ENCODE assay signal across 9 cellular contexts in the genomic region with DNA sequence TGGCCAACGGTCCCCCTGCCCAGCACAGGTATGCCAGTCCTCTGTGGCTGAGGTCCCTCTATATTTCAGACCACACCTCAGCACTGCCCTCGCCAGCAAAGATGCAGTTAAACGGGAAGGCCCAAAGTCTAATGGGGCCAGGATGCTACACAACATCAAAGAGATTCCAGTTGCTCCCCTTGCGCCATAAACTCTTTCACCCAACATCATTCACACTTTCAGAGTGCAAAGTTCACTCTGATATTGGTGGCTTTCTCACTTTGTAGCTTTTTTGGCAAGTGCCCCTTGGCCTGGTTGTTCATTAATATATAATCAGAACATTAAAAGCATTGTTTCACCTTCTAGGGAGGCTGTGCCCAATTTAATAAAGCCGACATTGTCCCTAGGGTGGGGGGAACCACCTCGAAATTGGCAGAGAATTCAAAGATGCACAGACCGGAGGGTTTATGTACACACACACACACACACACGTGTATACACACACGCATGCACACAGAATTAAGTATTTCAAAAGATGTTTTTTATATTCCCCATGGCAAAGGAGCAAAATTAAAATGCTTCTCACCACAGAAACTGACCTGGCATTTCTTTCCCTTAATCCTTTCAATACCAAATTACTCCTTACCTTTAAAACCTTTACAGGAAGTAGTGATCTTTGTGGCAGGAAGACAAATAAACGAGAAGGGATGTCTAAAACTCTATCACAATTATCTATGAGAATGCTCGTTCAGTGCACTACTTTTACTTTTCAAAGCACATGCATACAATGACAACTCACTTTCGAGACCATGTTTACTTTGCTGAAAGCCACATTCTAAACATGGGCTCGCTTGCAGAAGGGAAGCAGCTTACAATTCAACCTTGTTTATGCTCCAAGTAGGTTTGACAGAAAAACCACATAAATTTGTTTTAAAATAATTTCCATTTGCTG. TPM values are rescaled to one million over a fixed set of nuclear protein-coding genes. Genes with fewer than 3 reads are reported as not detected.
DNase-seq lines count a peak whose midpoint lies in the region; ATAC-seq lines count a peak whose summit lies in the region.
"Had no signal": no experiment of that assay in that cellular context is flagged by ENCODE, and none has a peak within 500 bp of the region (broad histone marks: within the 10 kb centered on the region; RNA-seq: fewer than 3 reads in every experiment).

No MANE protein-coding gene starts in this region.

- H3K4me1 ChIP-seq in duodenal mucosa (ENCODE audit: control insufficient read depth in 1 of 2, insufficient read depth in 2 of 2, low read length in 2 of 2) (peaks cover 80 to 94% of the 10 kb centered on the region in 2 donors), skeletal muscle tissue (ENCODE audit: control insufficient read depth in 3 of 3, insufficient read depth in 3 of 3, low read length in 3 of 3) (peaks cover 66 to 87% (median 73%) of the 10 kb centered on the region in 3 donors), SJCRH30 (no peaks in the 10 kb centered on the region)

- H3K27me3 ChIP-seq in duodenal mucosa (ENCODE audit: control insufficient read depth in 1 of 2, insufficient read depth in 2 of 2, low read length in 2 of 2) (no peaks in the 10 kb centered on the region), skeletal muscle tissue (ENCODE audit: control insufficient read depth in 3 of 3, insufficient read depth in 3 of 3, low read length in 3 of 3) (no peaks in the 10 kb centered on the region), H7 (ENCODE audit: control insufficient read depth, insufficient read depth, low read length) (no peaks in the 10 kb centered on the region), SJCRH30 (no peaks in the 10 kb centered on the region)

- no peaks in the 10 kb centered on the region for H3K36me3 ChIP-seq in duodenal mucosa (ENCODE audit: control insufficient read depth in 1 of 2, insufficient read depth in 2 of 2, low read length in 2 of 2)
- no peaks in the 10 kb centered on the region for H3K36me3 ChIP-seq in skeletal muscle tissue (ENCODE audit: control insufficient read depth in 3 of 3, insufficient read depth in 3 of 3, low read length in 3 of 3)
- no peaks in the 10 kb centered on the region for H3K36me3 ChIP-seq in H7 (replicated peaks; ENCODE audit: control insufficient read depth, insufficient read depth, low read length)
- no peaks in the 10 kb centered on the region for H3K36me3 ChIP-seq in SJCRH30

- H3K9ac ChIP-seq in duodenal mucosa (ENCODE audit: low read depth in 1 of 2, low read length in 2 of 2) = no peak overlapping the region
- H3K9ac ChIP-seq in skeletal muscle tissue (ENCODE audit: low read depth in 1 of 3, low read length in 3 of 3) = peak overlapping the region in 2 of 3 donors; percentile 40 to 57

- ATAC-seq in GM18867 (IDR thresholded peaks at IDR 0.05; ENCODE audit: unreplicated experiment) = peak; percentile 21
- peak; percentile 16 for ATAC-seq in HG03571 (IDR thresholded peaks at IDR 0.05; ENCODE audit: unreplicated experiment)
- ATAC-seq in GM21723 (IDR thresholded peaks at IDR 0.05; ENCODE audit: unreplicated experiment) = no peak
- ATAC-seq: K562 had no signal

- H3K4me3 ChIP-seq in duodenal mucosa (ENCODE audit: low read depth in 1 of 2, low read length in 2 of 2) (peak overlapping the region; percentile 16 to 28), skeletal muscle tissue (ENCODE audit: low read length in 3 of 3) (no peak overlapping the region), H7 (ENCODE audit: insufficient read depth, low read depth, low read length) (no peak overlapping the region), SJCRH30 (no peak overlapping the region)
- H3K4me3 ChIP-seq: K562 had no signal

- H3K27ac ChIP-seq in duodenal mucosa (ENCODE audit: low read depth, low read length) (no peak overlapping the region), skeletal muscle tissue (ENCODE audit: low read depth, low read length) (peak overlapping the region; percentile 93), SJCRH30 (no peak overlapping the region)

- DNase-seq in H7 (no peak), MV-4-11 (lab: John Stamatoyannopoulos, UW) (no peak), SJCRH30 (no peak)

- no peaks in the 10 kb centered on the region for H3K9me3 ChIP-seq in duodenal mucosa (ENCODE audit: control insufficient read depth in 1 of 2, low read length in 2 of 2)
- no peaks in the 10 kb centered on the region for H3K9me3 ChIP-seq in skeletal muscle tissue (ENCODE audit: control insufficient read depth in 3 of 3, low read length in 3 of 3)
- no peaks in the 10 kb centered on the region for H3K9me3 ChIP-seq in SJCRH30 (replicated peaks)

RNA-seq across cellular contexts. Expression of a gene that starts 19.5 kb away (rescaled TPM):
- total RNA-seq in skeletal muscle tissue = 135 TPM
- total RNA-seq in H7 (2014; rRNA removed; shearing (Covaris generic)) = 69.7 and 101 TPM in 2 replicates
- total RNA-seq in SJCRH30 (2014; rRNA removed; shearing (Covaris generic)) = 16.9 and 17.4 TPM in 2 replicates

Comparison
In these comparisons a context has a peak if more than half of its experiments do, and no peak if none do; other contexts are left out.
1. H3K4me3 ChIP-seq: peak in duodenal mucosa (2 of 2); none in skeletal muscle tissue (0 of 3), H7 (single experiment) and SJCRH30 (single experiment).
2. H3K9ac ChIP-seq: peak in skeletal muscle tissue (2 of 3); none in duodenal mucosa (0 of 2).